Comparison of ENCODE assay signal across 15 cellular contexts in genomic region chr10:44991571-44991970, GRCh38. TPM values are rescaled to one million over a fixed set of nuclear protein-coding genes. Genes with fewer than 3 reads are reported as not detected.
A peak's percentile ranks its signal among the peaks of the same experiment; 100 is the strongest.
DNase-seq lines count a peak whose midpoint lies in the region; TF ChIP-seq lines count a peak whose summit lies in the region.
"Had no signal": no experiment of that assay in that cellular context is flagged by ENCODE, and none has a peak within 500 bp of the region (broad histone marks: within the 10 kb centered on the region; RNA-seq: fewer than 3 reads in every experiment).

No MANE protein-coding gene starts in this region.

- H3K4me1 ChIP-seq in right atrium auricular region (peaks cover 7 to 66% of the 10 kb centered on the region in 2 donors), subcutaneous abdominal adipose tissue (ENCODE audit: control insufficient read depth in 5 of 5, insufficient read depth in 5 of 5, low read length in 5 of 5) (peaks cover 31 to 75% (median 73%) of the 10 kb centered on the region in 5 donors)
- H3K4me1 ChIP-seq: parathyroid adenoma had no signal

- DNase-seq in right atrium auricular region (ENCODE audit: low spot score) (peak; percentile 59), hepatic stellate cell (ENCODE audit: low spot score) (no peak), NOMO-1 (lab: John Stamatoyannopoulos, UW; ENCODE audit: unreplicated experiment in 2 of 2) (no peak), activated gamma-delta T cell (lab: John Stamatoyannopoulos, UW) (no peak)
- DNase-seq: H7, midbrain, NCI-H1105 treated with DMSO at 0.1 percent for 48 hours, SIG-M5, T1000 had no signal

- no peaks in the 10 kb centered on the region for H3K9me3 Mint-ChIP-seq in brain
- H3K9me3 Mint-ChIP-seq: activated CD4-positive, alpha-beta T cell treated with anti-CD3 and anti-CD28 coated beads, Interleukin-2, amount 10 ng/mL, durations not matched to agents 7 days and 5 days; activated T-helper 1 cell treated with anti-CD3 and anti-CD28 coated beads, Interleukin-12 subunit alpha, Interleukin-12 subunit beta, Interleukin-2, Interleukin-4 antibody, amounts not matched to agents 30 ng/mL and 10 ng/mL and 1 ng/mL, durations not matched to agents 14 hours and 24 hours and 36 hours had no signal

- H3K27ac Mint-ChIP-seq in brain: peak overlapping the region in 3 of 5 experiments; percentile 0 to 92 (median 46)
- H3K27ac Mint-ChIP-seq: activated CD4-positive, alpha-beta T cell treated with anti-CD3 and anti-CD28 coated beads, Interleukin-2, amount 10 ng/mL, durations not matched to agents 7 days and 5 days; activated T-helper 1 cell treated with anti-CD3 and anti-CD28 coated beads, Interleukin-12 subunit alpha, Interleukin-12 subunit beta, Interleukin-2, Interleukin-4 antibody, amounts not matched to agents 30 ng/mL and 10 ng/mL and 1 ng/mL, durations not matched to agents 14 hours and 24 hours and 36 hours had no signal

- no peak overlapping the region for H3K9ac ChIP-seq in subcutaneous abdominal adipose tissue (ENCODE audit: low read length in 5 of 5)
- H3K9ac ChIP-seq: parathyroid adenoma had no signal

- H3K27me3 Mint-ChIP-seq in brain: no peaks in the 10 kb centered on the region
- H3K27me3 Mint-ChIP-seq: activated CD4-positive, alpha-beta T cell treated with anti-CD3 and anti-CD28 coated beads, Interleukin-2, amount 10 ng/mL, durations not matched to agents 7 days and 5 days had no signal

- peaks cover 17% of the 10 kb centered on the region for H3K36me3 Mint-ChIP-seq in brain

- no peak overlapping the region for H3K4me3 Mint-ChIP-seq in brain
- H3K4me3 Mint-ChIP-seq: activated CD4-positive, alpha-beta T cell treated with anti-CD3 and anti-CD28 coated beads, Interleukin-2, amount 10 ng/mL, durations not matched to agents 7 days and 5 days; activated T-helper 1 cell treated with anti-CD3 and anti-CD28 coated beads, Interleukin-12 subunit alpha, Interleukin-12 subunit beta, Interleukin-2, Interleukin-4 antibody, amounts not matched to agents 30 ng/mL and 10 ng/mL and 1 ng/mL, durations not matched to agents 14 hours and 24 hours and 36 hours had no signal

- H3K36me3 ChIP-seq in right atrium auricular region (peaks cover 67% of the 10 kb centered on the region), subcutaneous abdominal adipose tissue (ENCODE audit: control insufficient read depth in 5 of 5, insufficient read depth in 5 of 5, low read length in 5 of 5) (peaks cover 0 to 60% (median 40%) of the 10 kb centered on the region in 5 donors)

- H3K27ac ChIP-seq in right atrium auricular region (peak overlapping the region; percentile 32 to 92), subcutaneous abdominal adipose tissue (ENCODE audit: low read depth, low read length) (peak overlapping the region; percentile 74)
- H3K27ac ChIP-seq: parathyroid adenoma had no signal

- H3K9me3 ChIP-seq in right atrium auricular region (no peaks in the 10 kb centered on the region), subcutaneous abdominal adipose tissue (ENCODE audit: control insufficient read depth in 5 of 5, low read length in 5 of 5) (no peaks in the 10 kb centered on the region)

- H3K4me1 Mint-ChIP-seq in brain: peaks cover 38% of the 10 kb centered on the region

- no peaks in the 10 kb centered on the region for H3K27me3 ChIP-seq in right atrium auricular region
- H3K27me3 ChIP-seq in subcutaneous abdominal adipose tissue (ENCODE audit: control insufficient read depth in 5 of 5, insufficient read depth in 4 of 5, low read length in 5 of 5): no peaks in the 10 kb centered on the region

- no peak overlapping the region for H3K4me3 ChIP-seq in right atrium auricular region
- no peak overlapping the region for H3K4me3 ChIP-seq in subcutaneous abdominal adipose tissue (ENCODE audit: low read depth in 1 of 5, low read length in 5 of 5)
- H3K4me3 ChIP-seq: K562 had no signal

- TF ChIP-seq CTCF in brain (conservative IDR thresholded peaks at IDR 0.05) (no peak), right atrium auricular region (IDR thresholded peaks at IDR 0.05) (no peak)

RNA-seq across cellular contexts. Expression of gene ZNF22, which starts 9.2 kb away (rescaled TPM):
- 20.2 TPM for polyA plus RNA-seq in brain (ENCODE audit: insufficient read depth, low read depth, low replicate concordance)
- 10 to 100 TPM; 19.3 to 20.5 TPM for total RNA-seq in right atrium auricular region

RNA-seq across cellular contexts. Expression of gene DEPP1, which starts 13.0 kb away (rescaled TPM):
- polyA plus RNA-seq in brain (ENCODE audit: insufficient read depth, low read depth, low replicate concordance): 33.5 TPM
- 100 to 1,000 TPM in 1 of 2 donors, 10 to 100 TPM in 1; 68.8 to 143 TPM for total RNA-seq in right atrium auricular region

RNA-seq across cellular contexts. Expression of gene RASSF4, which starts 32.0 kb away (rescaled TPM):
- 23.9 TPM for polyA plus RNA-seq in brain (ENCODE audit: insufficient read depth, low read depth, low replicate concordance)
- 10 to 100 TPM; 43.3 to 43.4 TPM for total RNA-seq in right atrium auricular region
